Comparison of ENCODE assay signal across 1 cellular context in genomic region chr20:34904202-34904621, GRCh38.
TF ChIP-seq lines count a peak whose summit lies in the region.

No MANE protein-coding gene starts in this region.

TF ChIP-seq in K562, 482 proteins besides CTCF, POLR2A, EP300 and RAD21 (continued from another document):
- TF ChIP-seq ZNF318 (IDR thresholded peaks at IDR 0.05; ENCODE audit: borderline replicate concordance in 1 of 2, low read depth in 1 of 2) (no peak), ZNF280A (IDR thresholded peaks at IDR 0.05; ENCODE audit: low read depth, partially characterized antibody) (no peak), BRF2 (IDR thresholded peaks at IDR 0.05; ENCODE audit: borderline replicate concordance, insufficient read depth, insufficient read length) (no peak), CC2D1A (IDR thresholded peaks at IDR 0.05) (no peak), JUND (IDR thresholded peaks at IDR 0.05; ENCODE audit: borderline replicate concordance, low read depth, low read length) (no peak), JUND (tag; IDR thresholded peaks at IDR 0.05; ENCODE audit: borderline replicate concordance, low read depth, low read length) (peak; percentile 24; the same call in 1 of the 3 replicates), TGIF2 (CRISPR knock-in tag; IDR thresholded peaks at IDR 0.05) (no peak), HDAC8 (tag; IDR thresholded peaks at IDR 0.05) (no peak), ZBTB17 (CRISPR knock-in tag; IDR thresholded peaks at IDR 0.05) (0 out of 2 replicates have a peak, but pooled peaks have one; percentile 48), CREB5 (CRISPR knock-in tag; IDR thresholded peaks at IDR 0.05) (no peak), ZKSCAN3 (CRISPR knock-in tag; IDR thresholded peaks at IDR 0.05) (no peak), TEAD4 (IDR thresholded peaks at IDR 0.05; ENCODE audit: low read length) (peak; percentile 44; the same call in 1 of the 2 replicates), TEAD4 (CRISPR knock-in tag; IDR thresholded peaks at IDR 0.05; ENCODE audit: borderline replicate concordance) (no peak), TBL1XR1 (IDR thresholded peaks at IDR 0.05; ENCODE audit: low read length in 2 of 2) (no peak), RBM15 (IDR thresholded peaks at IDR 0.05; ENCODE audit: insufficient read depth, low read length) (no peak), DPF2 (IDR thresholded peaks at IDR 0.05) (peak; percentile 54; the same call in 1 of the 2 replicates), NR2C2 (CRISPR knock-in tag; IDR thresholded peaks at IDR 0.05) (no peak), NR2C2 (tag; IDR thresholded peaks at IDR 0.05) (peak; percentile 33; the same call in 1 of the 2 replicates)
